9 cellular contexts compared by ENCODE assay signal in genomic region chr15:70741107-70741511, GRCh38. TPM values are rescaled to one million over a fixed set of nuclear protein-coding genes. Genes with fewer than 3 reads are reported as not detected.
DNase-seq lines count a peak whose midpoint lies in the region; ATAC-seq and TF ChIP-seq lines count a peak whose summit lies in the region.
"Had no signal": no experiment of that assay in that cellular context is flagged by ENCODE, and none has a peak within 500 bp of the region (broad histone marks: within the 10 kb centered on the region; RNA-seq: fewer than 3 reads in every experiment).

No MANE protein-coding gene starts in this region.

- H3K9me3 Mint-ChIP-seq in natural killer cell: no peaks in the 10 kb centered on the region

- H3K9me2 ChIP-seq in PC-9 (ENCODE audit: insufficient read depth): no peaks in the 10 kb centered on the region

- 0 to 10% (median 0%) methylated on average over 1 of the region's 1 CpG for WGBS in psoas muscle, 3 donors

- intact Hi-C loops in PC-9 (cut with micrococcal nuclease; ENCODE audit: unreplicated experiment): no loop called here
- intact Hi-C loops in psoas muscle (cut with DNase I): no loop called here
- intact Hi-C loops in natural killer cell (cut with micrococcal nuclease): no loop called here

- no peak overlapping the region for H3K27ac Mint-ChIP-seq in natural killer cell

- H3K4me3 ChIP-seq in PC-9: no peak overlapping the region
- H3K4me3 ChIP-seq in psoas muscle: peak overlapping the region; percentile 35

- CTCF ChIA-PET in PC-9 (lab: Charles Lee): no interaction called here

- H3K79me2 ChIP-seq in PC-9 (ENCODE audit: low read depth): peaks cover 20% of the 10 kb centered on the region

- no peaks in the 10 kb centered on the region for H3K36me3 ChIP-seq in PC-9 (ENCODE audit: low read depth)
- H3K36me3 ChIP-seq in psoas muscle (ENCODE audit: insufficient read depth in 1 of 2, low read depth in 1 of 2): no peaks in the 10 kb centered on the region

- H3K4me3 Mint-ChIP-seq in natural killer cell: no peak overlapping the region

- peaks cover 13% of the 10 kb centered on the region for H3F3A ChIP-seq in PC-9 (ENCODE audit: insufficient read depth, low read depth)

- POLR2A ChIA-PET in PC-9 (lab: Charles Lee; ENCODE audit: unreplicated experiment): no interaction called here

- ATAC-seq in psoas muscle (peak; percentile 76 to 86 (median 82)), natural killer cell (no peak)

- H2AFZ ChIP-seq in PC-9: no peak overlapping the region

- H3K4me1 ChIP-seq in PC-9 (replicated peaks; ENCODE audit: insufficient read depth) (peaks cover 33% of the 10 kb centered on the region), psoas muscle (peaks cover 80% of the 10 kb centered on the region)

- TF ChIP-seq CTCF in PC-9 (conservative IDR thresholded peaks at IDR 0.05): no peak
- no peak for TF ChIP-seq CTCF in psoas muscle (IDR thresholded peaks at IDR 0.05)
- TF ChIP-seq CTCF in natural killer cell (IDR thresholded peaks at IDR 0.05): no peak
- no peak for TF ChIP-seq CTCF in GM20000 (IDR thresholded peaks at IDR 0.05; ENCODE audit: extremely low read depth, missing control alignments)

- H4K20me1 ChIP-seq in PC-9 (ENCODE audit: insufficient read depth): no peaks in the 10 kb centered on the region

- no TSS peak for BruUV-seq in PC-9 (replicated peaks; lab: Mats Ljungman, UMichigan)

- no peaks in the 10 kb centered on the region for H3K36me3 Mint-ChIP-seq in natural killer cell

- H3K27me3 ChIP-seq in PC-9 (ENCODE audit: insufficient read depth, low read depth): no peaks in the 10 kb centered on the region
- no peaks in the 10 kb centered on the region for H3K27me3 ChIP-seq in psoas muscle (ENCODE audit: insufficient read depth in 3 of 3, low read length in 2 of 3)

- peaks cover 12% of the 10 kb centered on the region in 2 donors for H3K4me1 Mint-ChIP-seq in natural killer cell

- peaks cover 0 to 7% of the 10 kb centered on the region in 2 donors for H3K27me3 Mint-ChIP-seq in natural killer cell (ENCODE audit: low read depth in 2 of 2)

- DNase-seq in Daoy (ENCODE audit: low read depth) (peak; percentile 47), PC-9 (peak; percentile 24 to 50), fibroblast of peridontal ligament (ENCODE audit: extremely low read depth) (peak; percentile 86), psoas muscle (peak; percentile 66 to 74), SW480 (ENCODE audit: low spot score) (no peak), DMS79 (lab: John Stamatoyannopoulos, UW) (no peak), natural killer cell (no peak), GM20000 (ENCODE audit: low spot score) (no peak)
- DNase-seq: Karpas-422 had no signal

- H3K4me2 ChIP-seq in PC-9: peak overlapping the region; percentile 53

- peak overlapping the region; percentile 67 for H3K27ac ChIP-seq in PC-9
- peak overlapping the region; percentile 90 for H3K27ac ChIP-seq in psoas muscle

- no peaks in the 10 kb centered on the region for H3K9me3 ChIP-seq in PC-9 (ENCODE audit: insufficient read depth, low read depth)
- no peaks in the 10 kb centered on the region for H3K9me3 ChIP-seq in psoas muscle

RNA-seq across cellular contexts. Expression of gene UACA, which starts 22.2 kb away (rescaled TPM):
- total RNA-seq in Daoy (2014; rRNA removed; shearing (Covaris generic)): 16.0 and 19.6 TPM in 2 replicates
- 59.9 and 64.5 TPM in 2 replicates for total RNA-seq in PC-9 (2021)
- 100 to 1,000 TPM; 138 to 426 (median 194) TPM for total RNA-seq in psoas muscle
- polyA plus RNA-seq in psoas muscle: 10 to 100 TPM; 17.0 to 95.3 (median 74.5) TPM
- 1 to 10 TPM; 1.1 to 3.1 (median 2.1) TPM for total RNA-seq in natural killer cell

Comparison
In these comparisons a context has a peak if more than half of its experiments do, and no peak if none do; other contexts are left out.
1. DNase-seq: peak in Daoy (single experiment), PC-9 (2 of 2), fibroblast of peridontal ligament (single experiment) and psoas muscle (2 of 2); none in SW480 (single experiment), DMS79 (single experiment), natural killer cell (single experiment) and GM20000 (single experiment).
2. ATAC-seq: peak in psoas muscle (4 of 4); none in natural killer cell (0 of 3).